Comparison of ENCODE assay signal across 24 cellular contexts in the genomic region with DNA sequence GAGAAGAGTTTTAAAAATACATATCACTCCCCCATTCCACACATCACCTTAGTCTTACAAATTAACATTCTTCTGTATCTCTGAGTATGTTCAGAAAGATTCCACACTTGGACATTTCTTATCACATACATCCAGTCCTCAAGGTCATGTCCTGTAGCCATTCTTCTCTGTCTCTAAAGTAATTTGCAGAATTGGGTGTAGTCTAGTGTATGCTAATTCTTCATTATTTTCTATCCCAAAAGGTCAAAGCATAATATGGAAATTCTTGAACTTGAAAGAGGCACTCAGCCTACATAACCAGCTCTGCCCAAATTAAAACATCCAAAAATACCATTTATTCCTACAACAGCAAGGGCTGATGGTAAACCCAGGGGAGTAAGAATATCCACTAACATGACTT.
"Had no signal": no experiment of that assay in that cellular context is flagged by ENCODE, and none has a peak within 500 bp of the region (broad histone marks: within the 10 kb centered on the region; RNA-seq: fewer than 3 reads in every experiment).

No MANE protein-coding gene starts in this region.

- H3K27ac ChIP-seq: stomach, suprapubic skin, testis, thoracic aorta, thyroid gland, tibial artery, tibial nerve, transverse colon, upper lobe of left lung, upper lobe of right lung, uterus, vagina had no signal

- DNase-seq: stimulated activated CD4-positive, alpha-beta T cell treated with anti-CD3 and anti-CD28 coated beads, Interleukin-2, amount 100 ng/mL, for 48 hours; stimulated activated CD4-positive, alpha-beta T cell treated with anti-CD3 and anti-CD28 coated beads, Interleukin-4, amount 100 ng/mL, for 1 hour; stimulated activated CD4-positive, alpha-beta T cell treated with anti-CD3 and anti-CD28 coated beads, Interleukin-4, amount 100 ng/mL, for 24 hours; stimulated activated CD8-positive, alpha-beta memory T cell treated with anti-CD3 and anti-CD28 coated beads, Interleukin-4, amount 100 ng/mL, for 48 hours; stimulated activated naive B cell treated with anti-CD40 and anti-IgM and Interleukin-4, amounts not matched to agents 10 μg/mL and 1 μg/mL and 100 μg/mL, for 72 hours; stimulated activated naive CD4-positive, alpha-beta T cell; stimulated activated naive CD4-positive, alpha-beta T cell treated with Interleukin-2 at 50 U/mL for 16 hours; stimulated activated naive CD8-positive, alpha-beta T cell treated with anti-CD3 and anti-CD28 coated beads, Interleukin-15, amount 100 ng/mL, for 72 hours; stimulated activated naive CD8-positive, alpha-beta T cell treated with anti-CD3 and anti-CD28 coated beads, Interleukin-15, Interleukin-2, amounts not matched to agents 100 U/mL and 50 U/mL, for 24 hours; stomach; substantia nigra; testis; thyroid gland; tibial artery; transverse colon; trophoblast cell; upper lobe of left lung; upper lobe of right lung; uterus had no signal

- H3K9me3 ChIP-seq: stomach, suprapubic skin, testis, thoracic aorta, thyroid gland, tibial artery, tibial nerve, transverse colon, upper lobe of left lung, upper lobe of right lung, uterus, vagina had no signal

- H3K4me1 ChIP-seq: stomach, suprapubic skin, testis, tibial artery, tibial nerve, transverse colon, upper lobe of right lung, uterus, vagina had no signal

- FAIRE-seq: urothelium cell line had no signal

- H3K36me3 ChIP-seq: stomach, suprapubic skin, thoracic aorta, thyroid gland, tibial artery, tibial nerve, transverse colon, upper lobe of left lung, upper lobe of right lung, uterus, vagina had no signal

- H3K27me3 ChIP-seq: stomach, suprapubic skin, testis, thyroid gland, tibial artery, tibial nerve, transverse colon, upper lobe of left lung, upper lobe of right lung, uterus, vagina had no signal

- H3K4me3 ChIP-seq: stomach, suprapubic skin, testis, thoracic aorta, thyroid gland, tibial artery, tibial nerve, transverse colon, upper lobe of left lung, upper lobe of right lung, uterus, vagina had no signal
